In the genomic region with DNA sequence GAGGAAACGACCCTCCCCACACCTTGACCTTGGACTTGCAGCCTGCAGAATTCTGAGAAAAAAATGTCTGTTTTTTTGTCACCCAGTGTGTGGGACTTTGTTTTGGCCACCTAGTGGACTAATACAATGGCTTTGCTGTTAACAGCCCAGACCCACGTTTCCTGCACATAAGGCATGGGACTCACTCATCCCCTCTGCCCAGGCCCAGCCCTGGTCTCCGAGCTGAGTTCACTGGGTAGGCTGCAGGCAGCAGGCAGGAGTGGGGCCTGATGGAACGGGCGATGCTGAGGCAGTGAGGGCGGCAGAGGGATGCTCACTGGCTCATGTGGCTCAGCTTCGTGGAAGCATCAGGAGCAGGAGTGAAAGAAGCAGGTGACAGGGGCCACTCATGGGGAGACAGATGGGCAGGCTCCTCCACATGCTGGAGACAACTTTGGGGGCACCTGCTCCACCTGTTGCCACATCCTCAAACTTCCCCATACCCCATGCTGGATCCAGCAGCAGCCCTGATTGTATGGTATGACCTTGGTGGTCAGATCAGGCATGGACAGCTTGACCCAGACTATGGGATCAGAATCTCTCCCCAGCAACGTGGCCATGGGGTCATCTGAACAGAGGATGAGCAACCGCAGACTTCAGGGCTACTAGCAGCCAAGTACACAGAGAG, we compare ENCODE assay signal across 1 cellular context.
TF ChIP-seq lines count a peak whose summit lies in the region.

No MANE protein-coding gene starts in this region.

TF ChIP-seq in K562, 482 proteins besides CTCF, POLR2A, EP300 and RAD21 (continued from another document):
- TF ChIP-seq, protein P1, sequence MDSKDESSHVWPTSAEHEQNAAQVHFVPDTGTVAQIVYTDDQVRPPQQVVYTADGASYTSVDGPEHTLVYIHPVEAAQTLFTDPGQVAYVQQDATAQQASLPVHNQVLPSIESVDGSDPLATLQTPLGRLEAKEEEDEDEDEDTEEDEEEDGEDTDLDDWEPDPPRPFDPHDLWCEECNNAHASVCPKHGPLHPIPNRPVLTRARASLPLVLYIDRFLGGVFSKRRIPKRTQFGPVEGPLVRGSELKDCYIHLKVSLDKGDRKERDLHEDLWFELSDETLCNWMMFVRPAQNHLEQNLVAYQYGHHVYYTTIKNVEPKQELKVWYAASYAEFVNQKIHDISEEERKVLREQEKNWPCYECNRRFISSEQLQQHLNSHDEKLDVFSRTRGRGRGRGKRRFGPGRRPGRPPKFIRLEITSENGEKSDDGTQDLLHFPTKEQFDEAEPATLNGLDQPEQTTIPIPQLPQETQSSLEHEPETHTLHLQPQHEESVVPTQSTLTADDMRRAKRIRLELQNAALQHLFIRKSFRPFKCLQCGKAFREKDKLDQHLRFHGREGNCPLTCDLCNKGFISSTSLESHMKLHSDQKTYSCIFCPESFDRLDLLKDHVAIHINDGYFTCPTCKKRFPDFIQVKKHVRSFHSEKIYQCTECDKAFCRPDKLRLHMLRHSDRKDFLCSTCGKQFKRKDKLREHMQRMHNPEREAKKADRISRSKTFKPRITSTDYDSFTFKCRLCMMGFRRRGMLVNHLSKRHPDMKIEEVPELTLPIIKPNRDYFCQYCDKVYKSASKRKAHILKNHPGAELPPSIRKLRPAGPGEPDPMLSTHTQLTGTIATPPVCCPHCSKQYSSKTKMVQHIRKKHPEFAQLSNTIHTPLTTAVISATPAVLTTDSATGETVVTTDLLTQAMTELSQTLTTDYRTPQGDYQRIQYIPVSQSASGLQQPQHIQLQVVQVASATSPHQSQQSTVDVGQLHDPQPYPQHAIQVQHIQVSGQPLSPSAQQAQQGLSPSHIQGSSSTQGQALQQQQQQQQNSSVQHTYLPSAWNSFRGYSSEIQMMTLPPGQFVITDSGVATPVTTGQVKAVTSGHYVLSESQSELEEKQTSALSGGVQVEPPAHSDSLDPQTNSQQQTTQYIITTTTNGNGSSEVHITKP (IDR thresholded peaks at IDR 0.05; ENCODE audit: partially characterized antibody), result no peak
- TF ChIP-seq, protein P2, sequence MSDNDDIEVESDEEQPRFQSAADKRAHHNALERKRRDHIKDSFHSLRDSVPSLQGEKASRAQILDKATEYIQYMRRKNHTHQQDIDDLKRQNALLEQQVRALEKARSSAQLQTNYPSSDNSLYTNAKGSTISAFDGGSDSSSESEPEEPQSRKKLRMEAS (CRISPR knock-in tag; IDR thresholded peaks at IDR 0.05), result peak; percentile 30
- TF ChIP-seq, protein P3, sequence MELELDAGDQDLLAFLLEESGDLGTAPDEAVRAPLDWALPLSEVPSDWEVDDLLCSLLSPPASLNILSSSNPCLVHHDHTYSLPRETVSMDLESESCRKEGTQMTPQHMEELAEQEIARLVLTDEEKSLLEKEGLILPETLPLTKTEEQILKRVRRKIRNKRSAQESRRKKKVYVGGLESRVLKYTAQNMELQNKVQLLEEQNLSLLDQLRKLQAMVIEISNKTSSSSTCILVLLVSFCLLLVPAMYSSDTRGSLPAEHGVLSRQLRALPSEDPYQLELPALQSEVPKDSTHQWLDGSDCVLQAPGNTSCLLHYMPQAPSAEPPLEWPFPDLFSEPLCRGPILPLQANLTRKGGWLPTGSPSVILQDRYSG (tag; conservative IDR thresholded peaks at IDR 0.05; ENCODE audit: low read depth), result no peak
- TF ChIP-seq, protein P4, sequence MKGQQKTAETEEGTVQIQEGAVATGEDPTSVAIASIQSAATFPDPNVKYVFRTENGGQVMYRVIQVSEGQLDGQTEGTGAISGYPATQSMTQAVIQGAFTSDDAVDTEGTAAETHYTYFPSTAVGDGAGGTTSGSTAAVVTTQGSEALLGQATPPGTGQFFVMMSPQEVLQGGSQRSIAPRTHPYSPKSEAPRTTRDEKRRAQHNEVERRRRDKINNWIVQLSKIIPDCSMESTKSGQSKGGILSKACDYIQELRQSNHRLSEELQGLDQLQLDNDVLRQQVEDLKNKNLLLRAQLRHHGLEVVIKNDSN (CRISPR knock-in tag; IDR thresholded peaks at IDR 0.05), result peak; percentile 36; the same call in 1 of the 2 replicates
- TF ChIP-seq FOSL1 (tag; conservative IDR thresholded peaks at IDR 0.05), result no peak
- peak; percentile 35; the same call in 1 of the 2 replicates for TF ChIP-seq FOXP1 (CRISPR knock-in tag; IDR thresholded peaks at IDR 0.05)
- TF ChIP-seq GTF2F1 (IDR thresholded peaks at IDR 0.05; ENCODE audit: low read depth, low read length), result no peak
